ENCODE assay signal across 1 cellular context in the genomic region with DNA sequence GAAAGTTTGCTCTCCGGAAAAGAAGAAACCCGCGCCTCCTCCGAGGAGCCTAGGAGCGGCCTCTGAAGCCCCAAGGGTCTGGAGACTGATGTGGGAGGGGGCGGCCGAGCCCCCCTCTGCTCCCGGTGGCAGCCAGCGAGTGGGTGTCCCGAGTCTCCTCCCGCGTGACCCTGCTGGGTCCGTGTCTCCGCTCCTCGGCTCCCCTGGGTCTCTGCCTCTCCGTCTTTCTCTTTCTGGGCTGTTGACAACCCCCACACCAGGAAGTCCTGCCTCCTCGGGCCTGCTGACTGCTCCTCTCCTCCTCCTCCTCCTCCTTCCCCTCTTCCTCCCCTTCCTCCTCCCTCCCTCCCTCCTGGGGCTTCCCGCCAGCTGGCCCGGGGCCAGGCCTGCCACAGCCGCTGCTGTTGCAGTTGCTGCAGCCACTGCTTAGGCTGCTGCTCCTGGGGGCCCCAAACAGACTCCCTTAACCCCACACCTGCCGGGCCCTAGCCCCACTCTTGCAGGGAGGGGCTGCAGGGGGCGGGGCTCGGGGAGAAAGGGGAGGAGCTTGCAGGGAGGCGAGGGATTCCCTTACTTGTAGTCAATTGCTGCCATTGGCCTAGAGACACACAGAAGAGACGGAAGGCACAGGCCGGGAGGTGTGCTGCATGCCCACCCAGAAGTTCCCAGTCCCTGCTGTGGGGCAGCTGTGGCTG.
TF ChIP-seq lines count a peak whose summit lies in the region.

A gene (minus strand): TSS at position 249 of the 695 bp plus-strand sequence. CDS start 1,176 bp downstream, outside the sequence.

TF ChIP-seq in WTC11, 78 proteins besides CTCF, POLR2A, EP300 and RAD21 (continued from another document):
- TF ChIP-seq, protein P1, sequence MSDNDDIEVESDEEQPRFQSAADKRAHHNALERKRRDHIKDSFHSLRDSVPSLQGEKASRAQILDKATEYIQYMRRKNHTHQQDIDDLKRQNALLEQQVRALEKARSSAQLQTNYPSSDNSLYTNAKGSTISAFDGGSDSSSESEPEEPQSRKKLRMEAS (CRISPR knock-in tag; IDR thresholded peaks at IDR 0.05), result peak; percentile 59; the same call in 1 of the 2 replicates
- TF ChIP-seq FOXK1 (CRISPR knock-in tag; IDR thresholded peaks at IDR 0.05) (peak; percentile 90), PRRX2 (CRISPR knock-in tag; IDR thresholded peaks at IDR 0.05) (no peak), ATF1 (CRISPR knock-in tag; IDR thresholded peaks at IDR 0.05) (no peak), ELF4 (CRISPR knock-in tag; IDR thresholded peaks at IDR 0.05; ENCODE audit: low read depth) (peak; percentile 61; the same call in 1 of the 2 replicates), EMX1 (CRISPR knock-in tag; IDR thresholded peaks at IDR 0.05) (no peak), TEAD1 (CRISPR knock-in tag; IDR thresholded peaks at IDR 0.05) (peak; percentile 46; the same call in 1 of the 2 replicates), JUN (CRISPR knock-in tag; IDR thresholded peaks at IDR 0.05) (no peak), TP53 (CRISPR knock-in tag; IDR thresholded peaks at IDR 0.05) (no peak), ESRRA (CRISPR knock-in tag; IDR thresholded peaks at IDR 0.05; ENCODE audit: borderline replicate concordance) (no peak), NR3C1 (CRISPR knock-in tag; conservative IDR thresholded peaks at IDR 0.05; ENCODE audit: low read depth) (no peak), IRF2 (CRISPR knock-in tag; IDR thresholded peaks at IDR 0.05; ENCODE audit: borderline replicate concordance, low read depth) (no peak), ETV6 (CRISPR knock-in tag; IDR thresholded peaks at IDR 0.05) (0 out of 2 replicates have a peak, but pooled peaks have one; percentile 37), SP1 (CRISPR knock-in tag; conservative IDR thresholded peaks at IDR 0.05) (peak; percentile 85), NFE2L1 (CRISPR knock-in tag; IDR thresholded peaks at IDR 0.05) (0 out of 2 replicates have a peak, but pooled peaks have one; percentile 12)
- TF ChIP-seq, protein P2, sequence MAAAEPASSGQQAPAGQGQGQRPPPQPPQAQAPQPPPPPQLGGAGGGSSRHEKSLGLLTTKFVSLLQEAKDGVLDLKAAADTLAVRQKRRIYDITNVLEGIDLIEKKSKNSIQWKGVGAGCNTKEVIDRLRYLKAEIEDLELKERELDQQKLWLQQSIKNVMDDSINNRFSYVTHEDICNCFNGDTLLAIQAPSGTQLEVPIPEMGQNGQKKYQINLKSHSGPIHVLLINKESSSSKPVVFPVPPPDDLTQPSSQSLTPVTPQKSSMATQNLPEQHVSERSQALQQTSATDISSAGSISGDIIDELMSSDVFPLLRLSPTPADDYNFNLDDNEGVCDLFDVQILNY (CRISPR knock-in tag; IDR thresholded peaks at IDR 0.05), result peak; percentile 98
- TF ChIP-seq, protein P3, sequence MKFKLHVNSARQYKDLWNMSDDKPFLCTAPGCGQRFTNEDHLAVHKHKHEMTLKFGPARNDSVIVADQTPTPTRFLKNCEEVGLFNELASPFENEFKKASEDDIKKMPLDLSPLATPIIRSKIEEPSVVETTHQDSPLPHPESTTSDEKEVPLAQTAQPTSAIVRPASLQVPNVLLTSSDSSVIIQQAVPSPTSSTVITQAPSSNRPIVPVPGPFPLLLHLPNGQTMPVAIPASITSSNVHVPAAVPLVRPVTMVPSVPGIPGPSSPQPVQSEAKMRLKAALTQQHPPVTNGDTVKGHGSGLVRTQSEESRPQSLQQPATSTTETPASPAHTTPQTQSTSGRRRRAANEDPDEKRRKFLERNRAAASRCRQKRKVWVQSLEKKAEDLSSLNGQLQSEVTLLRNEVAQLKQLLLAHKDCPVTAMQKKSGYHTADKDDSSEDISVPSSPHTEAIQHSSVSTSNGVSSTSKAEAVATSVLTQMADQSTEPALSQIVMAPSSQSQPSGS (CRISPR knock-in tag; IDR thresholded peaks at IDR 0.05; ENCODE audit: borderline replicate concordance, low read depth), result no peak
- TF ChIP-seq, protein P4, sequence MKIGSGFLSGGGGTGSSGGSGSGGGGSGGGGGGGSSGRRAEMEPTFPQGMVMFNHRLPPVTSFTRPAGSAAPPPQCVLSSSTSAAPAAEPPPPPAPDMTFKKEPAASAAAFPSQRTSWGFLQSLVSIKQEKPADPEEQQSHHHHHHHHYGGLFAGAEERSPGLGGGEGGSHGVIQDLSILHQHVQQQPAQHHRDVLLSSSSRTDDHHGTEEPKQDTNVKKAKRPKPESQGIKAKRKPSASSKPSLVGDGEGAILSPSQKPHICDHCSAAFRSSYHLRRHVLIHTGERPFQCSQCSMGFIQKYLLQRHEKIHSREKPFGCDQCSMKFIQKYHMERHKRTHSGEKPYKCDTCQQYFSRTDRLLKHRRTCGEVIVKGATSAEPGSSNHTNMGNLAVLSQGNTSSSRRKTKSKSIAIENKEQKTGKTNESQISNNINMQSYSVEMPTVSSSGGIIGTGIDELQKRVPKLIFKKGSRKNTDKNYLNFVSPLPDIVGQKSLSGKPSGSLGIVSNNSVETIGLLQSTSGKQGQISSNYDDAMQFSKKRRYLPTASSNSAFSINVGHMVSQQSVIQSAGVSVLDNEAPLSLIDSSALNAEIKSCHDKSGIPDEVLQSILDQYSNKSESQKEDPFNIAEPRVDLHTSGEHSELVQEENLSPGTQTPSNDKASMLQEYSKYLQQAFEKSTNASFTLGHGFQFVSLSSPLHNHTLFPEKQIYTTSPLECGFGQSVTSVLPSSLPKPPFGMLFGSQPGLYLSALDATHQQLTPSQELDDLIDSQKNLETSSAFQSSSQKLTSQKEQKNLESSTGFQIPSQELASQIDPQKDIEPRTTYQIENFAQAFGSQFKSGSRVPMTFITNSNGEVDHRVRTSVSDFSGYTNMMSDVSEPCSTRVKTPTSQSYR (CRISPR knock-in tag; IDR thresholded peaks at IDR 0.05), result peak; percentile 79
- TF ChIP-seq, protein P5, sequence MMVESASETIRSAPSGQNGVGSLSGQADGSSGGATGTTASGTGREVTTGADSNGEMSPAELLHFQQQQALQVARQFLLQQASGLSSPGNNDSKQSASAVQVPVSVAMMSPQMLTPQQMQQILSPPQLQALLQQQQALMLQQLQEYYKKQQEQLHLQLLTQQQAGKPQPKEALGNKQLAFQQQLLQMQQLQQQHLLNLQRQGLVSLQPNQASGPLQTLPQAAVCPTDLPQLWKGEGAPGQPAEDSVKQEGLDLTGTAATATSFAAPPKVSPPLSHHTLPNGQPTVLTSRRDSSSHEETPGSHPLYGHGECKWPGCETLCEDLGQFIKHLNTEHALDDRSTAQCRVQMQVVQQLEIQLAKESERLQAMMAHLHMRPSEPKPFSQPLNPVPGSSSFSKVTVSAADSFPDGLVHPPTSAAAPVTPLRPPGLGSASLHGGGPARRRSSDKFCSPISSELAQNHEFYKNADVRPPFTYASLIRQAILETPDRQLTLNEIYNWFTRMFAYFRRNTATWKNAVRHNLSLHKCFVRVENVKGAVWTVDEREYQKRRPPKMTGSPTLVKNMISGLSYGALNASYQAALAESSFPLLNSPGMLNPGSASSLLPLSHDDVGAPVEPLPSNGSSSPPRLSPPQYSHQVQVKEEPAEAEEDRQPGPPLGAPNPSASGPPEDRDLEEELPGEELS (CRISPR knock-in tag; IDR thresholded peaks at IDR 0.05), result 0 out of 2 replicates have a peak, but pooled peaks have one; percentile 19
- TF ChIP-seq, protein P6, sequence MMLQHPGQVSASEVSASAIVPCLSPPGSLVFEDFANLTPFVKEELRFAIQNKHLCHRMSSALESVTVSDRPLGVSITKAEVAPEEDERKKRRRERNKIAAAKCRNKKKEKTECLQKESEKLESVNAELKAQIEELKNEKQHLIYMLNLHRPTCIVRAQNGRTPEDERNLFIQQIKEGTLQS (CRISPR knock-in tag; conservative IDR thresholded peaks at IDR 0.05), result no peak
- TF ChIP-seq, protein P7, sequence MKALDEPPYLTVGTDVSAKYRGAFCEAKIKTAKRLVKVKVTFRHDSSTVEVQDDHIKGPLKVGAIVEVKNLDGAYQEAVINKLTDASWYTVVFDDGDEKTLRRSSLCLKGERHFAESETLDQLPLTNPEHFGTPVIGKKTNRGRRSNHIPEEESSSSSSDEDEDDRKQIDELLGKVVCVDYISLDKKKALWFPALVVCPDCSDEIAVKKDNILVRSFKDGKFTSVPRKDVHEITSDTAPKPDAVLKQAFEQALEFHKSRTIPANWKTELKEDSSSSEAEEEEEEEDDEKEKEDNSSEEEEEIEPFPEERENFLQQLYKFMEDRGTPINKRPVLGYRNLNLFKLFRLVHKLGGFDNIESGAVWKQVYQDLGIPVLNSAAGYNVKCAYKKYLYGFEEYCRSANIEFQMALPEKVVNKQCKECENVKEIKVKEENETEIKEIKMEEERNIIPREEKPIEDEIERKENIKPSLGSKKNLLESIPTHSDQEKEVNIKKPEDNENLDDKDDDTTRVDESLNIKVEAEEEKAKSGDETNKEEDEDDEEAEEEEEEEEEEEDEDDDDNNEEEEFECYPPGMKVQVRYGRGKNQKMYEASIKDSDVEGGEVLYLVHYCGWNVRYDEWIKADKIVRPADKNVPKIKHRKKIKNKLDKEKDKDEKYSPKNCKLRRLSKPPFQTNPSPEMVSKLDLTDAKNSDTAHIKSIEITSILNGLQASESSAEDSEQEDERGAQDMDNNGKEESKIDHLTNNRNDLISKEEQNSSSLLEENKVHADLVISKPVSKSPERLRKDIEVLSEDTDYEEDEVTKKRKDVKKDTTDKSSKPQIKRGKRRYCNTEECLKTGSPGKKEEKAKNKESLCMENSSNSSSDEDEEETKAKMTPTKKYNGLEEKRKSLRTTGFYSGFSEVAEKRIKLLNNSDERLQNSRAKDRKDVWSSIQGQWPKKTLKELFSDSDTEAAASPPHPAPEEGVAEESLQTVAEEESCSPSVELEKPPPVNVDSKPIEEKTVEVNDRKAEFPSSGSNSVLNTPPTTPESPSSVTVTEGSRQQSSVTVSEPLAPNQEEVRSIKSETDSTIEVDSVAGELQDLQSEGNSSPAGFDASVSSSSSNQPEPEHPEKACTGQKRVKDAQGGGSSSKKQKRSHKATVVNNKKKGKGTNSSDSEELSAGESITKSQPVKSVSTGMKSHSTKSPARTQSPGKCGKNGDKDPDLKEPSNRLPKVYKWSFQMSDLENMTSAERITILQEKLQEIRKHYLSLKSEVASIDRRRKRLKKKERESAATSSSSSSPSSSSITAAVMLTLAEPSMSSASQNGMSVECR (CRISPR knock-in tag; IDR thresholded peaks at IDR 0.05; ENCODE audit: borderline replicate concordance), result peak; percentile 32; the same call in 1 of the 2 replicates
- TF ChIP-seq, protein P8, sequence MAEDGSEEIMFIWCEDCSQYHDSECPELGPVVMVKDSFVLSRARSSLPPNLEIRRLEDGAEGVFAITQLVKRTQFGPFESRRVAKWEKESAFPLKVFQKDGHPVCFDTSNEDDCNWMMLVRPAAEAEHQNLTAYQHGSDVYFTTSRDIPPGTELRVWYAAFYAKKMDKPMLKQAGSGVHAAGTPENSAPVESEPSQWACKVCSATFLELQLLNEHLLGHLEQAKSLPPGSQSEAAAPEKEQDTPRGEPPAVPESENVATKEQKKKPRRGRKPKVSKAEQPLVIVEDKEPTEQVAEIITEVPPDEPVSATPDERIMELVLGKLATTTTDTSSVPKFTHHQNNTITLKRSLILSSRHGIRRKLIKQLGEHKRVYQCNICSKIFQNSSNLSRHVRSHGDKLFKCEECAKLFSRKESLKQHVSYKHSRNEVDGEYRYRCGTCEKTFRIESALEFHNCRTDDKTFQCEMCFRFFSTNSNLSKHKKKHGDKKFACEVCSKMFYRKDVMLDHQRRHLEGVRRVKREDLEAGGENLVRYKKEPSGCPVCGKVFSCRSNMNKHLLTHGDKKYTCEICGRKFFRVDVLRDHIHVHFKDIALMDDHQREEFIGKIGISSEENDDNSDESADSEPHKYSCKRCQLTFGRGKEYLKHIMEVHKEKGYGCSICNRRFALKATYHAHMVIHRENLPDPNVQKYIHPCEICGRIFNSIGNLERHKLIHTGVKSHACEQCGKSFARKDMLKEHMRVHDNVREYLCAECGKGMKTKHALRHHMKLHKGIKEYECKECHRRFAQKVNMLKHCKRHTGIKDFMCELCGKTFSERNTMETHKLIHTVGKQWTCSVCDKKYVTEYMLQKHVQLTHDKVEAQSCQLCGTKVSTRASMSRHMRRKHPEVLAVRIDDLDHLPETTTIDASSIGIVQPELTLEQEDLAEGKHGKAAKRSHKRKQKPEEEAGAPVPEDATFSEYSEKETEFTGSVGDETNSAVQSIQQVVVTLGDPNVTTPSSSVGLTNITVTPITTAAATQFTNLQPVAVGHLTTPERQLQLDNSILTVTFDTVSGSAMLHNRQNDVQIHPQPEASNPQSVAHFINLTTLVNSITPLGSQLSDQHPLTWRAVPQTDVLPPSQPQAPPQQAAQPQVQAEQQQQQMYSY (CRISPR knock-in tag; IDR thresholded peaks at IDR 0.05), result no peak
- TF ChIP-seq, protein P9, sequence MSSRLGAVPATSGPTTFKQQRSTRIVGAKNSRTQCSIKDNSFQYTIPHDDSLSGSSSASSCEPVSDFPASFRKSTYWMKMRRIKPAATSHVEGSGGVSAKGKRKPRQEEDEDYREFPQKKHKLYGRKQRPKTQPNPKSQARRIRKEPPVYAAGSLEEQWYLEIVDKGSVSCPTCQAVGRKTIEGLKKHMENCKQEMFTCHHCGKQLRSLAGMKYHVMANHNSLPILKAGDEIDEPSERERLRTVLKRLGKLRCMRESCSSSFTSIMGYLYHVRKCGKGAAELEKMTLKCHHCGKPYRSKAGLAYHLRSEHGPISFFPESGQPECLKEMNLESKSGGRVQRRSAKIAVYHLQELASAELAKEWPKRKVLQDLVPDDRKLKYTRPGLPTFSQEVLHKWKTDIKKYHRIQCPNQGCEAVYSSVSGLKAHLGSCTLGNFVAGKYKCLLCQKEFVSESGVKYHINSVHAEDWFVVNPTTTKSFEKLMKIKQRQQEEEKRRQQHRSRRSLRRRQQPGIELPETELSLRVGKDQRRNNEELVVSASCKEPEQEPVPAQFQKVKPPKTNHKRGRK (CRISPR knock-in tag; IDR thresholded peaks at IDR 0.05; ENCODE audit: borderline replicate concordance), result no peak
